Comparison of ENCODE assay signal across 18 cellular contexts in genomic region chr1:169127305-169127704, GRCh38. TPM values are rescaled to one million over a fixed set of nuclear protein-coding genes. Genes with fewer than 3 reads are reported as not detected.
DNase-seq lines count a peak whose midpoint lies in the region; ATAC-seq, FAIRE-seq and TF ChIP-seq lines count a peak whose summit lies in the region.
"Had no signal": no experiment of that assay in that cellular context is flagged by ENCODE, and none has a peak within 500 bp of the region (broad histone marks: within the 10 kb centered on the region; RNA-seq: fewer than 3 reads in every experiment).

No MANE protein-coding gene starts in this region.

- H3K36me3 ChIP-seq in HepG2 (replicated peaks in 1 of 2; ENCODE audit: control insufficient read depth in 1 of 2, insufficient read depth in 2 of 2, low read length in 2 of 2) (peaks cover 34 to 85% of the 10 kb centered on the region in 2 experiments), right lobe of liver (peaks cover 0 to 75% (median 36%) of the 10 kb centered on the region in 4 donors), astrocyte (ENCODE audit: insufficient read depth, low read length) (peaks cover 22% of the 10 kb centered on the region), parathyroid adenoma (ENCODE audit: control insufficient read depth, insufficient read depth, low read length) (no peaks in the 10 kb centered on the region)

- H3K9ac ChIP-seq in HepG2 (ENCODE audit: insufficient read depth, low read depth, low read length) (no peak overlapping the region), astrocyte (ENCODE audit: low read length) (no peak overlapping the region), parathyroid adenoma (no peak overlapping the region)

- BruUV-seq in HepG2 (replicated peaks; lab: Mats Ljungman, UMichigan) = no TSS peak

- H3K4me2 ChIP-seq in HepG2 (ENCODE audit: low read depth, low read length) = no peak overlapping the region
- no peak overlapping the region for H3K4me2 ChIP-seq in astrocyte (ENCODE audit: low read length)
- peak overlapping the region; percentile 10 for H3K4me2 ChIP-seq in parathyroid adenoma (ENCODE audit: low read length)
- H3K4me2 ChIP-seq: GM23338 had no signal

- H3K4me3 ChIP-seq in HepG2 (replicated peaks in 1 of 3; ENCODE audit: insufficient read depth in 1 of 3, low read depth in 2 of 3, low read length in 3 of 3) = no peak overlapping the region
- no peak overlapping the region for H3K4me3 ChIP-seq in right lobe of liver
- no peak overlapping the region for H3K4me3 ChIP-seq in astrocyte (ENCODE audit: insufficient read depth, low read depth, low read length)
- no peak overlapping the region for H3K4me3 ChIP-seq in parathyroid adenoma (ENCODE audit: low read depth, low read length)
- H3K4me3 ChIP-seq: GM23338 had no signal

- H3K27me3 Mint-ChIP-seq in astrocyte (ENCODE audit: low read depth, unreplicated experiment) = no peaks in the 10 kb centered on the region
- H3K27me3 Mint-ChIP-seq: CD4-positive, alpha-beta T cell had no signal

- no peaks in the 10 kb centered on the region for H3K9me3 Mint-ChIP-seq in astrocyte (ENCODE audit: unreplicated experiment)
- H3K9me3 Mint-ChIP-seq: CD4-positive, alpha-beta T cell; GM23338; H9 had no signal

- TF ChIP-seq EP300 in HepG2 (IDR thresholded peaks at IDR 0.05; ENCODE audit: low read depth in 2 of 2, low read length in 2 of 2) (no peak), HepG2 (CRISPR knock-in tag; IDR thresholded peaks at IDR 0.05; ENCODE audit: borderline replicate concordance) (no peak)

- H3K36me3 Mint-ChIP-seq in astrocyte (ENCODE audit: low read depth, unreplicated experiment) = peaks cover 17% of the 10 kb centered on the region

- peaks cover 31% of the 10 kb centered on the region for H3K4me1 Mint-ChIP-seq in astrocyte (ENCODE audit: low read depth, unreplicated experiment)
- H3K4me1 Mint-ChIP-seq: GM23338, H9 had no signal

- no peak for TF ChIP-seq CTCF in HepG2 (CRISPR knock-in tag; IDR thresholded peaks at IDR 0.05)
- TF ChIP-seq CTCF in right lobe of liver (IDR thresholded peaks at IDR 0.05) = no peak
- no peak for TF ChIP-seq CTCF in astrocyte (IDR thresholded peaks at IDR 0.05; ENCODE audit: insufficient read depth, low read depth, low read length)
- no peak for TF ChIP-seq CTCF in parathyroid adenoma (IDR thresholded peaks at IDR 0.05)

- no peak overlapping the region for H3K27ac Mint-ChIP-seq in astrocyte (ENCODE audit: unreplicated experiment)
- H3K27ac Mint-ChIP-seq: CD4-positive, alpha-beta T cell; GM23338; H9 had no signal

- 90% methylated on average over 3 of the region's 3 CpGs for WGBS in HepG2 (ENCODE audit: low lambda C conversion rate)
- WGBS in right lobe of liver (ENCODE audit: insufficient coverage, low coverage, low lambda C conversion rate, missing lambda C conversion rate) = 73% methylated on average over 3 of the region's 3 CpGs

- CTCF ChIA-PET in HepG2 (lab: Yijun Ruan, JAX; ENCODE audit: low intra/inter-chr PET ratio, low total read pairs) = no interaction called here

- H3K27me3 ChIP-seq in HepG2 (ENCODE audit: control insufficient read depth in 1 of 2, insufficient read depth in 2 of 2, low read length in 2 of 2) (no peaks in the 10 kb centered on the region), right lobe of liver (no peaks in the 10 kb centered on the region), astrocyte (ENCODE audit: insufficient read depth, low read length) (no peaks in the 10 kb centered on the region), parathyroid adenoma (ENCODE audit: control insufficient read depth, insufficient read depth, low read length) (no peaks in the 10 kb centered on the region)

- FAIRE-seq in HepG2 (lab: Jason Lieb, UNC) (no peak), astrocyte (lab: Jason Lieb, UNC) (no peak)
- FAIRE-seq: D721Med had no signal

- DNase-seq in HepG2 (ENCODE audit: low spot score) (no peak), right lobe of liver (no peak), astrocyte (ENCODE audit: low read depth) (peak; percentile 55), GM19240 (ENCODE audit: insufficient read length, low spot score) (no peak)
- DNase-seq: 8988T; AML-193; C1 segment of cervical spinal cord; CD4-positive, alpha-beta T cell; DMS153; DMS79 treated with DMSO at 0.1 percent for 48 hours; GDM1; H9 had no signal

- H2AFZ ChIP-seq in HepG2 (ENCODE audit: low read length) (no peak overlapping the region), astrocyte (ENCODE audit: low read depth, low read length) (no peak overlapping the region), parathyroid adenoma (no peak overlapping the region)
- H2AFZ ChIP-seq: GM23338 had no signal

- TF ChIP-seq POLR2A in HepG2 (IDR thresholded peaks at IDR 0.05; ENCODE audit: insufficient read depth in 1 of 2, low read depth in 2 of 2, low read length in 2 of 2) = no peak
- no peak for TF ChIP-seq POLR2A in right lobe of liver (IDR thresholded peaks at IDR 0.05)

- no peak overlapping the region for H3K4me3 Mint-ChIP-seq in astrocyte (ENCODE audit: unreplicated experiment)
- H3K4me3 Mint-ChIP-seq: CD4-positive, alpha-beta T cell; GM23338; H9 had no signal

- intact Hi-C loops in HepG2 (cut with micrococcal nuclease; ENCODE audit: unreplicated experiment) = no loop called here
- intact Hi-C loops in right lobe of liver (cut with DNase I) = no loop called here

- H3K4me1 ChIP-seq in HepG2 (ENCODE audit: insufficient read depth, low read length) = no peaks in the 10 kb centered on the region
- H3K4me1 ChIP-seq in right lobe of liver = no peaks in the 10 kb centered on the region
- H3K4me1 ChIP-seq in astrocyte (ENCODE audit: insufficient read depth, low read length) = peaks cover 21% of the 10 kb centered on the region
- H3K4me1 ChIP-seq in parathyroid adenoma = peaks cover 22% of the 10 kb centered on the region

- no peak for TF ChIP-seq RAD21 in HepG2 (CRISPR knock-in tag; IDR thresholded peaks at IDR 0.05)

- POLR2A ChIA-PET in HepG2 (lab: Yijun Ruan, JAX) = no interaction called here

- H4K20me1 ChIP-seq in HepG2 (ENCODE audit: insufficient read depth, low read length) (peaks cover 5% of the 10 kb centered on the region; the same call in 1 of the 2 replicates), astrocyte (ENCODE audit: insufficient read depth, low read length) (no peaks in the 10 kb centered on the region)

- peaks cover 17% of the 10 kb centered on the region for H3K79me2 ChIP-seq in HepG2 (ENCODE audit: insufficient read depth, low read length)
- H3K79me2 ChIP-seq in astrocyte (ENCODE audit: insufficient read depth, low read length) = peaks cover 17% of the 10 kb centered on the region
- H3K79me2 ChIP-seq in parathyroid adenoma = no peaks in the 10 kb centered on the region

- H3K27ac ChIP-seq in HepG2 (ENCODE audit: extremely low read length, insufficient read depth, low read length) (no peak overlapping the region), right lobe of liver (no peak overlapping the region), astrocyte (ENCODE audit: low read depth, low read length) (no peak overlapping the region), parathyroid adenoma (peak overlapping the region; percentile 36)

- no peaks in the 10 kb centered on the region for H3K9me3 ChIP-seq in HepG2 (ENCODE audit: low read length)
- H3K9me3 ChIP-seq in right lobe of liver = no peaks in the 10 kb centered on the region
- no peaks in the 10 kb centered on the region for H3K9me3 ChIP-seq in astrocyte (ENCODE audit: insufficient read depth, low read depth, low read length)
- H3K9me3 ChIP-seq in parathyroid adenoma (ENCODE audit: control insufficient read depth, low read length) = no peaks in the 10 kb centered on the region

- ATAC-seq in HepG2 (no peak), right lobe of liver (no peak), GM18517 (IDR thresholded peaks at IDR 0.05; ENCODE audit: unreplicated experiment) (no peak), GM21528 (IDR thresholded peaks at IDR 0.05; ENCODE audit: low FRiP score, unreplicated experiment) (no peak)
- no peak for ATAC-seq in activated CD4-positive, CD25-positive, alpha-beta regulatory T cell treated with anti-CD3 and anti-CD28 coated beads, Interleukin-2, amount 50 U/mL, for 24 hours
- ATAC-seq: GM23338 had no signal

- in situ Hi-C loops in HepG2 (cut with HindIII; ENCODE audit: extremely low pct_ligation_motif_present, low pct_unique_long_range_greater_than_20kb) = loop anchor here (10.0 kb wide), 1 partner anchor 217 kb away; no protein-coding TSS in a partner anchor

TF ChIP-seq in HepG2, 621 proteins besides CTCF, POLR2A, EP300 and RAD21:
- no peak for TF ChIP-seq HNRNPLL (IDR thresholded peaks at IDR 0.05; ENCODE audit: low read depth, low read length, poor library complexity, severe bottlenecking)
- TF ChIP-seq AGO2 (optimal IDR thresholded peaks at IDR 0.05; ENCODE audit: low read depth, low read length) = peak; percentile 61

RNA-seq across cellular contexts. Expression of gene ATP1B1, which starts 20.8 kb away (rescaled TPM):
- total RNA-seq in HepG2 (2016; rRNA removed; fragmentation: Illumina TruSeq; extraction: Trizol) (89.8 and 135 TPM in 2 replicates), right lobe of liver (10 to 100 TPM; 69.6 to 99.5 (median 78.5) TPM), astrocyte (56.5 and 58.3 TPM in 2 replicates)
- 15.3 and 17.7 TPM in 2 replicates for total RNA-seq in HepG2 (2016; cell fraction: cytosol; rRNA removed; fragmentation: Illumina TruSeq; extraction: Trizol; ENCODE audit: low read depth)
- 83.4 and 139 TPM in 2 replicates for total RNA-seq in HepG2 (2016; cell fraction: insoluble cytoplasmic fraction; rRNA removed; fragmentation: Illumina TruSeq; extraction: Trizol)
- total RNA-seq in HepG2 (2016; cell fraction: membrane; rRNA removed; fragmentation: Illumina TruSeq; extraction: Trizol) = 47.8 and 51.7 TPM in 2 replicates
- total RNA-seq in HepG2 (2016; cell fraction: nucleus; rRNA removed; fragmentation: Illumina TruSeq; extraction: Trizol) = 170 and 186 TPM in 2 replicates
- polyA plus RNA-seq in HepG2 (2011; rRNA removed) = 134 TPM in 2 replicates
- polyA plus RNA-seq in HepG2 (2011; cell fraction: cytosol; rRNA removed) = 63.8 and 107 TPM in 2 replicates
- polyA plus RNA-seq in HepG2 (2011; cell fraction: nucleus; rRNA removed) = 45.7 and 54.4 TPM in 2 replicates
- polyA plus RNA-seq in HepG2 (2012) = 194 and 216 TPM in 2 replicates
- polyA plus RNA-seq in HepG2 (2016; cell fraction: cytosol; fragmentation: Illumina TruSeq; extraction: Trizol; ENCODE audit: low read depth) = 12.7 and 13.7 TPM in 2 replicates
- 116 and 118 TPM in 2 replicates for polyA plus RNA-seq in HepG2 (2016; cell fraction: insoluble cytoplasmic fraction; fragmentation: Illumina TruSeq; extraction: Trizol; ENCODE audit: low read depth)
- polyA plus RNA-seq in HepG2 (2016; cell fraction: membrane; fragmentation: Illumina TruSeq; extraction: Trizol; ENCODE audit: low read depth) = 31.8 and 33.5 TPM in 2 replicates
- 298 and 311 TPM in 2 replicates for polyA plus RNA-seq in HepG2 (2016; cell fraction: nucleus; fragmentation: Illumina TruSeq; extraction: Trizol; ENCODE audit: insufficient read depth, low read depth)
- 26.2 and 55.9 TPM in 2 replicates for polyA minus RNA-seq in HepG2 (2011; rRNA and poly(A)+ RNA removed; ENCODE audit: low replicate concordance)
- 118 and 143 TPM in 2 replicates for polyA minus RNA-seq in HepG2 (2011; cell fraction: cytosol; rRNA and poly(A)+ RNA removed)
- polyA minus RNA-seq in HepG2 (2011; cell fraction: nucleus; rRNA and poly(A)+ RNA removed) = 93.7 and 117 TPM in 2 replicates
